Comparison of ENCODE assay signal across 21 cellular contexts in the genomic region with DNA sequence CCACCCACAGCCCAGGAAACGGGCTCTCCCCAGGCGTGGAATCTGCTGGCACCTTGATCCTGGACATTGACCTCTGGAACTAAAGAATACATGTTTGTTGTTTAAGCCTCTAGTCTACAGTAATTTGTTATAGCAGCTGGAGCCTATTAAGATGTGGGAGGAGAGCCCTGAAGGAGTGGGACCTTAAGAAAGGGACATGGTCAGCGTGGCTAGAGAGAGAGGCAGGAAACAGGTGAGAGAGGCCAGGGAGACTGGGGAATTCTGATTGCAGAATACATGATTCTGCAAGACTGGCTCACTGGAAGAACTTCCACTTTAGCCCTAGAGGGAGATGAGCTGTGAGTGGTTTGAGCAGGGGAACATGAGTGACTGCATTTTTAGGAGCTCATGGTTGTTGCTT.
A peak's percentile ranks its signal among the peaks of the same experiment; 100 is the strongest.
DNase-seq lines count a peak whose midpoint lies in the region; ATAC-seq and TF ChIP-seq lines count a peak whose summit lies in the region.
"Had no signal": no experiment of that assay in that cellular context is flagged by ENCODE, and none has a peak within 500 bp of the region (broad histone marks: within the 10 kb centered on the region; RNA-seq: fewer than 3 reads in every experiment).

No MANE protein-coding gene starts in this region.

- no peaks in the 10 kb centered on the region for H3K23me2 ChIP-seq in H9 (ENCODE audit: insufficient read length, low read depth, low read length, poor library complexity, severe bottlenecking)

- intact Hi-C loops in activated CD4-positive, alpha-beta T cell treated with anti-CD3 and anti-CD28 coated beads, Interleukin-2, amount 10 ng/mL, durations not matched to agents 24 days and 14 days (cut with micrococcal nuclease), result no loop called here

- no peak overlapping the region for H3K23ac ChIP-seq in H9 (ENCODE audit: insufficient read length, low read depth, low read length)
- no peak overlapping the region for H3K23ac ChIP-seq in mesendoderm (ENCODE audit: low read length)
- no peak overlapping the region for H3K23ac ChIP-seq in trophoblast cell (ENCODE audit: low read length)

- no peaks in the 10 kb centered on the region for H4K20me1 ChIP-seq in H9 (ENCODE audit: control insufficient read depth, insufficient read depth, insufficient read length)
- H4K20me1 ChIP-seq: BLaER1 treated with 17β-estradiol and CSF1 and Interleukin-3, amounts not matched to agents 10 nM and 100 nM had no signal

- H4K12ac ChIP-seq in trophoblast cell (ENCODE audit: low read depth, low read length), result no peak overlapping the region

- no peak overlapping the region; a peak in 2 of 7 replicates for H3K27ac Mint-ChIP-seq in H9
- H3K27ac Mint-ChIP-seq in endodermal cell, result no peak overlapping the region
- H3K27ac Mint-ChIP-seq in activated CD4-positive, alpha-beta T cell treated with anti-CD3 and anti-CD28 coated beads, Interleukin-2, amount 10 ng/mL, durations not matched to agents 24 days and 14 days, result no peak overlapping the region
- H3K27ac Mint-ChIP-seq: B cell; CD4-positive, alpha-beta T cell; CD8-positive, alpha-beta T cell had no signal

- no peak overlapping the region for H2BK120ac ChIP-seq in H9 (ENCODE audit: low read depth, low read length, poor library complexity, severe bottlenecking)
- H2BK120ac ChIP-seq in mesendoderm (ENCODE audit: low read depth, low read length), result no peak overlapping the region
- no peak overlapping the region for H2BK120ac ChIP-seq in trophoblast cell (ENCODE audit: insufficient read depth, low read length, poor library complexity)

- ATAC-seq in HG02938 (IDR thresholded peaks at IDR 0.05; ENCODE audit: unreplicated experiment), result no peak
- ATAC-seq: A549; CD8-positive, alpha-beta T cell; GM12878 had no signal

- H2AFZ ChIP-seq in H9 (ENCODE audit: low read length), result no peak overlapping the region
- no peak overlapping the region for H2AFZ ChIP-seq in trophoblast cell (ENCODE audit: insufficient read depth, low read length, poor library complexity)

- H3K79me1 ChIP-seq in H9 (ENCODE audit: insufficient read depth, low read depth, low read length, poor library complexity, severe bottlenecking) (no peaks in the 10 kb centered on the region), mesendoderm (ENCODE audit: low read length) (no peaks in the 10 kb centered on the region), trophoblast cell (ENCODE audit: low read length) (peaks cover 2% of the 10 kb centered on the region)

- no peak overlapping the region for H2BK5ac ChIP-seq in H9 (ENCODE audit: insufficient read length, low read length)
- no peak overlapping the region for H2BK5ac ChIP-seq in mesendoderm (ENCODE audit: low read length)
- H2BK5ac ChIP-seq in trophoblast cell (ENCODE audit: low read depth, low read length, poor library complexity), result no peak overlapping the region

- no peak for DNase-seq in H9
- no peak for DNase-seq in endodermal cell
- DNase-seq in mesendoderm, result peak; percentile 37
- DNase-seq in trophoblast cell, result peak; percentile 68 to 83
- no peak for DNase-seq in activated CD4-positive, alpha-beta T cell treated with anti-CD3 and anti-CD28 coated beads, Interleukin-2, amount 10 ng/mL, durations not matched to agents 24 days and 14 days
- no peak for DNase-seq in activated CD8-positive, alpha-beta memory T cell treated with anti-CD3 and anti-CD28 coated beads, Interleukin-2, amount 50 U/mL, for 48 hours
- no peak for DNase-seq in NCI-H1417 (lab: John Stamatoyannopoulos, UW)
- DNase-seq: AML-193; Caco-2; Calu3; CD4-positive, alpha-beta T cell; CD8-positive, alpha-beta T cell; DMS79 treated with DMSO at 0.1 percent for 48 hours; GDM1 had no signal

- H3K4me3 Mint-ChIP-seq in H9 (no peak overlapping the region), endodermal cell (no peak overlapping the region)
- no peak overlapping the region for H3K4me3 Mint-ChIP-seq in activated CD4-positive, alpha-beta T cell treated with anti-CD3 and anti-CD28 coated beads, Interleukin-2, amount 10 ng/mL, durations not matched to agents 24 days and 14 days
- H3K4me3 Mint-ChIP-seq: B cell; CD4-positive, alpha-beta T cell; CD8-positive, alpha-beta T cell had no signal

- H3K4me1 Mint-ChIP-seq in H9 (peaks cover 0 to 6% of the 10 kb centered on the region in 2 experiments; a peak in 1 of 4 replicates), endodermal cell (no peaks in the 10 kb centered on the region)
- peaks cover 4% of the 10 kb centered on the region for H3K4me1 Mint-ChIP-seq in activated CD4-positive, alpha-beta T cell treated with anti-CD3 and anti-CD28 coated beads, Interleukin-2, amount 10 ng/mL, durations not matched to agents 24 days and 14 days
- H3K4me1 Mint-ChIP-seq: B cell had no signal

- H4K8ac ChIP-seq in H9 (replicated peaks; ENCODE audit: insufficient read length, low read depth, low read length) (no peak overlapping the region), mesendoderm (ENCODE audit: low read depth, low read length) (no peak overlapping the region), trophoblast cell (ENCODE audit: low read depth, low read length) (no peak overlapping the region)

- H3K4me2 ChIP-seq in H9 (ENCODE audit: insufficient read depth, insufficient read length, low read length) (no peak overlapping the region), mesendoderm (ENCODE audit: low read length) (no peak overlapping the region), trophoblast cell (ENCODE audit: low read length) (no peak overlapping the region)
- H3K4me2 ChIP-seq: A549; BLaER1 treated with 17β-estradiol and CSF1 and Interleukin-3, amounts not matched to agents 10 nM and 100 nM had no signal

- H3K56ac ChIP-seq in H9 (ENCODE audit: insufficient read length, low read depth, low read length) (no peak overlapping the region), mesendoderm (ENCODE audit: low read length) (no peak overlapping the region)

- H2AK5ac ChIP-seq in H9 (ENCODE audit: insufficient read length, low read length), result no peak overlapping the region
- H2AK5ac ChIP-seq in mesendoderm (ENCODE audit: low read length), result no peak overlapping the region
- H2AK5ac ChIP-seq in trophoblast cell (ENCODE audit: low read length), result no peak overlapping the region

- H4K5ac ChIP-seq in H9 (ENCODE audit: insufficient read length, low read depth, low read length) (no peak overlapping the region), mesendoderm (ENCODE audit: low read length) (no peak overlapping the region)

- H3K36me3 Mint-ChIP-seq in H9 (ENCODE audit: insufficient read depth in 1 of 3, low read depth in 3 of 3), result no peaks in the 10 kb centered on the region
- H3K36me3 Mint-ChIP-seq in endodermal cell (ENCODE audit: low read depth), result no peaks in the 10 kb centered on the region
- no peaks in the 10 kb centered on the region for H3K36me3 Mint-ChIP-seq in activated CD4-positive, alpha-beta T cell treated with anti-CD3 and anti-CD28 coated beads, Interleukin-2, amount 10 ng/mL, durations not matched to agents 24 days and 14 days (ENCODE audit: low read depth)
- H3K36me3 Mint-ChIP-seq: CD8-positive, alpha-beta T cell had no signal

- H3K4ac ChIP-seq in H9 (ENCODE audit: low read depth, low read length), result no peak overlapping the region
- no peak overlapping the region for H3K4ac ChIP-seq in mesendoderm (ENCODE audit: low read depth, low read length)
- no peak overlapping the region for H3K4ac ChIP-seq in trophoblast cell (ENCODE audit: low read depth, low read length)

- H3T11ph ChIP-seq in H9 (ENCODE audit: low read length), result no peak overlapping the region

- H2BK15ac ChIP-seq in H9 (ENCODE audit: low read depth, low read length), result no peak overlapping the region
- H2BK15ac ChIP-seq in mesendoderm (replicated peaks; ENCODE audit: low read depth), result no peak overlapping the region

- no CpG with 5 or more reads among the region's 3 CpGs for WGBS in H9 (ENCODE audit: extremely low coverage, insufficient read length, low lambda C conversion rate)
- 83 to 95% methylated on average over 3 of the region's 3 CpGs for WGBS in endodermal cell (ENCODE audit: insufficient coverage in 1 of 2, insufficient read length in 1 of 2), 2 experiments
- WGBS in mesendoderm (ENCODE audit: extremely low coverage, insufficient coverage, low lambda C conversion rate), result no CpG with 5 or more reads among the region's 3 CpGs
- WGBS in trophoblast cell (ENCODE audit: extremely low coverage, insufficient coverage, insufficient read length), result no CpG with 5 or more reads among the region's 3 CpGs

- no peak overlapping the region for H3K27ac ChIP-seq in H9 (ENCODE audit: insufficient read length, low read depth, low read length)
- H3K27ac ChIP-seq in endodermal cell (ENCODE audit: low read depth, low read length), result no peak overlapping the region
- no peak overlapping the region for H3K27ac ChIP-seq in mesendoderm (ENCODE audit: low read depth, low read length)
- H3K27ac ChIP-seq in trophoblast cell (ENCODE audit: low read depth, low read length), result no peak overlapping the region
- H3K27ac ChIP-seq: 22Rv1; A549; BLaER1 treated with 17β-estradiol and CSF1 and Interleukin-3, amounts not matched to agents 10 nM and 100 nM; C4-2B had no signal

- H3K4me3 ChIP-seq in endodermal cell (ENCODE audit: low read length) (no peak overlapping the region), mesendoderm (ENCODE audit: low read length) (no peak overlapping the region), trophoblast cell (ENCODE audit: low read depth, low read length) (no peak overlapping the region)
- H3K4me3 ChIP-seq: A549; BLaER1 treated with 17β-estradiol and CSF1 and Interleukin-3, amounts not matched to agents 10 nM and 100 nM; GM12878 had no signal

- H3K14ac ChIP-seq in H9 (ENCODE audit: insufficient read depth, low read length) (no peak overlapping the region), trophoblast cell (ENCODE audit: low read length) (no peak overlapping the region)

- H3K79me2 ChIP-seq in H9 (ENCODE audit: insufficient read depth, low read length) (no peaks in the 10 kb centered on the region), mesendoderm (ENCODE audit: control insufficient read depth, insufficient read depth, low read length) (no peaks in the 10 kb centered on the region), trophoblast cell (ENCODE audit: control insufficient read depth, insufficient read depth, low read length, poor library complexity) (no peaks in the 10 kb centered on the region)

- H3K4me1 ChIP-seq in H9 (ENCODE audit: insufficient read depth, low read length) (no peaks in the 10 kb centered on the region), endodermal cell (ENCODE audit: control insufficient read depth, insufficient read depth, low read length) (no peaks in the 10 kb centered on the region), mesendoderm (ENCODE audit: control insufficient read depth, low read depth, low read length) (no peaks in the 10 kb centered on the region), trophoblast cell (ENCODE audit: control insufficient read depth in 1 of 2, insufficient read depth in 2 of 2, low read length in 2 of 2) (peaks cover 4 to 10% of the 10 kb centered on the region in 2 experiments)

- TF ChIP-seq CTCF in H9 (conservative IDR thresholded peaks at IDR 0.05) (no peak), endodermal cell (conservative IDR thresholded peaks at IDR 0.05) (peak; percentile 19)

- no peak overlapping the region for H2BK20ac ChIP-seq in H9 (ENCODE audit: low read depth, low read length, poor library complexity, severe bottlenecking)

- H2BK12ac ChIP-seq in H9 (ENCODE audit: insufficient read length, low read depth, low read length) (peak overlapping the region; percentile 14), trophoblast cell (ENCODE audit: low read length) (no peak overlapping the region)

- H3K27me3 ChIP-seq in H9 (ENCODE audit: insufficient read depth, low read length), result no peaks in the 10 kb centered on the region
- no peaks in the 10 kb centered on the region for H3K27me3 ChIP-seq in endodermal cell (ENCODE audit: control insufficient read depth, insufficient read depth, low read length, poor library complexity, severe bottlenecking)
- H3K27me3 ChIP-seq in mesendoderm (ENCODE audit: insufficient read depth, low read length, poor library complexity), result no peaks in the 10 kb centered on the region
- H3K27me3 ChIP-seq in trophoblast cell (ENCODE audit: insufficient read depth, low read length), result no peaks in the 10 kb centered on the region
- H3K27me3 ChIP-seq: BLaER1 treated with 17β-estradiol and CSF1 and Interleukin-3, amounts not matched to agents 10 nM and 100 nM had no signal

- no peaks in the 10 kb centered on the region for H3K9me3 Mint-ChIP-seq in H9
- H3K9me3 Mint-ChIP-seq in endodermal cell, result no peaks in the 10 kb centered on the region
- no peaks in the 10 kb centered on the region for H3K9me3 Mint-ChIP-seq in activated CD4-positive, alpha-beta T cell treated with anti-CD3 and anti-CD28 coated beads, Interleukin-2, amount 10 ng/mL, durations not matched to agents 24 days and 14 days
- H3K9me3 Mint-ChIP-seq: CD4-positive, alpha-beta T cell; CD8-positive, alpha-beta T cell had no signal

- H3K27me3 Mint-ChIP-seq in H9 (ENCODE audit: low read depth) (peaks cover 7% of the 10 kb centered on the region), endodermal cell (ENCODE audit: insufficient read depth) (peaks cover 6% of the 10 kb centered on the region)
- peaks cover 2% of the 10 kb centered on the region for H3K27me3 Mint-ChIP-seq in activated CD4-positive, alpha-beta T cell treated with anti-CD3 and anti-CD28 coated beads, Interleukin-2, amount 10 ng/mL, durations not matched to agents 24 days and 14 days

- H3K36me3 ChIP-seq in endodermal cell (ENCODE audit: control insufficient read depth, insufficient read depth, low read length), result no peaks in the 10 kb centered on the region
- no peaks in the 10 kb centered on the region for H3K36me3 ChIP-seq in mesendoderm (ENCODE audit: control insufficient read depth, insufficient read depth, low read length)
- H3K36me3 ChIP-seq in trophoblast cell (ENCODE audit: control insufficient read depth in 1 of 2, insufficient read depth in 2 of 2, low read length in 2 of 2), result no peaks in the 10 kb centered on the region
- H3K36me3 ChIP-seq: BLaER1 treated with 17β-estradiol and CSF1 and Interleukin-3, amounts not matched to agents 10 nM and 100 nM had no signal

- H3K9me3 ChIP-seq in H9 (ENCODE audit: control insufficient read depth, low read depth, low read length) (no peaks in the 10 kb centered on the region), endodermal cell (ENCODE audit: control insufficient read depth, low read length) (no peaks in the 10 kb centered on the region), trophoblast cell (ENCODE audit: insufficient read depth, low read depth, low read length) (peaks cover 4% of the 10 kb centered on the region)
- H3K9me3 ChIP-seq: A549, Caco-2 had no signal

- H3K9ac ChIP-seq in H9 (ENCODE audit: extremely low read depth, insufficient read length, low read length) (no peak overlapping the region), endodermal cell (ENCODE audit: extremely low read depth, low read length, poor library complexity, severe bottlenecking) (no peak overlapping the region), mesendoderm (ENCODE audit: low read length) (no peak overlapping the region), trophoblast cell (ENCODE audit: low read length) (no peak overlapping the region)
- H3K9ac ChIP-seq: BLaER1 treated with 17β-estradiol and CSF1 and Interleukin-3, amounts not matched to agents 10 nM and 100 nM had no signal

- H3K18ac ChIP-seq in H9 (ENCODE audit: insufficient read length, low read depth, low read length), result no peak overlapping the region
- H3K18ac ChIP-seq in mesendoderm (ENCODE audit: low read length), result no peak overlapping the region
- H3K18ac ChIP-seq in trophoblast cell (ENCODE audit: low read length), result no peak overlapping the region

- H4K91ac ChIP-seq in H9 (ENCODE audit: insufficient read length, low read depth, low read length) (no peak overlapping the region), trophoblast cell (ENCODE audit: low read depth, low read length) (no peak overlapping the region)

Comparison
In these comparisons a context has a peak if more than half of its experiments do, and no peak if none do; other contexts are left out.
1. DNase-seq: peak in mesendoderm (single experiment) and trophoblast cell (2 of 2); none in H9 (single experiment), endodermal cell (single experiment), activated CD4-positive, alpha-beta T cell treated with anti-CD3 and anti-CD28 coated beads, Interleukin-2, amount 10 ng/mL, durations not matched to agents 24 days and 14 days (single experiment), activated CD8-positive, alpha-beta memory T cell treated with anti-CD3 and anti-CD28 coated beads, Interleukin-2, amount 50 U/mL, for 48 hours (single experiment) and NCI-H1417 (0 of 3).